21 cellular contexts compared by ENCODE assay signal in the genomic region with DNA sequence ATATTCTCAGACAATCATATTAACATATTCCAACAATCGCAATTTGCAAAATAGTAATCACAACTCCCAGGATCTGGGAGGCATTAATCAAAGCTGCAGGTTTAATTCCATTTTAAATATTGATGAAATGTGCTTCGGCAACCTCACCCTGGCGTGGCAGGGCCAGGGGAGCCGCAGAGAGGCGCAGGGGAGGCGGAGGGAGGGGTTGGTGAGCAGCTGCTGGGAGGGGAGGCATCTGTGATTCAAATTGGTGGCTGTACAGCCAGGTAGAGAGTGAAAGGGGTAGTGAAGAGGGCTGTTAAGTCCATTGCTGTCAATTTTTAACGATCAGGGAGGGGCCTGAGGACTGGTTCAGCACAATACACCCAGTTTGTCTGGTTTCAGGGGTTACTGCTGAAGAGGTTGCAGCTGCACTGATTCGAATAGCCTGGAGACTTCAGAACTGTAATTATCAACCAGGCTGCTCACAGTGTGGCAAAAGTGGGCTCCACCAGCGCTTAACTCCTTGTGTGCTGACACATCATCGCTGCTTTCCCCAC. TPM values are rescaled to one million over a fixed set of nuclear protein-coding genes. Genes with fewer than 3 reads are reported as not detected.
DNase-seq lines count a peak whose midpoint lies in the region; ATAC-seq and TF ChIP-seq lines count a peak whose summit lies in the region.
"Had no signal": no experiment of that assay in that cellular context is flagged by ENCODE, and none has a peak within 500 bp of the region (broad histone marks: within the 10 kb centered on the region; RNA-seq: fewer than 3 reads in every experiment).

No MANE protein-coding gene starts in this region.

- no peaks in the 10 kb centered on the region for H3K36me3 ChIP-seq in mucosa of descending colon (ENCODE audit: low read depth)
- H3K36me3 ChIP-seq: BE2C, left ventricle myocardium inferior, ovary, SJSA1 had no signal

- intact Hi-C loops in mucosa of descending colon (cut with DNase I, micrococcal nuclease), result no loop called here

- no peak for TF ChIP-seq CTCF in mucosa of descending colon (IDR thresholded peaks at IDR 0.05)

- H3K9me3 ChIP-seq in mucosa of descending colon, result no peaks in the 10 kb centered on the region
- H3K9me3 ChIP-seq: BE2C, left ventricle myocardium inferior, ovary, SJSA1, testis had no signal

- no peak overlapping the region for H3K4me3 ChIP-seq in mucosa of descending colon
- H3K4me3 ChIP-seq: left ventricle myocardium inferior, ovary, SJSA1, testis had no signal

- ATAC-seq in GM19463 (IDR thresholded peaks at IDR 0.05; ENCODE audit: unreplicated experiment), result peak; percentile 79
- ATAC-seq in mucosa of descending colon, result peak; percentile 75
- ATAC-seq in GM21619 (IDR thresholded peaks at IDR 0.05; ENCODE audit: unreplicated experiment), result no peak
- ATAC-seq in activated CD4-positive, CD25-positive, alpha-beta regulatory T cell treated with anti-CD3 and anti-CD28 coated beads, Interleukin-2, amount 50 U/mL, for 24 hours, result no peak
- ATAC-seq in GM18861 (IDR thresholded peaks at IDR 0.05; ENCODE audit: unreplicated experiment), result no peak
- no peak for ATAC-seq in HG03039 (IDR thresholded peaks at IDR 0.05; ENCODE audit: unreplicated experiment)

- peak; percentile 85 for DNase-seq in NCI-H1436 (lab: John Stamatoyannopoulos, UW)
- DNase-seq in NCI-H526 (lab: John Stamatoyannopoulos, UW), result peak; percentile 45 to 71
- peak in 1 of 3 donors; percentile 29 for DNase-seq in mucosa of descending colon
- DNase-seq: activated CD4-positive, alpha-beta T cell treated with anti-CD3 and anti-CD28 coated beads for 1 hour; activated CD8-positive, alpha-beta memory T cell treated with anti-CD3 and anti-CD28 coated beads, Interleukin-2, amount 50 U/mL, for 48 hours; activated naive CD4-positive, alpha-beta T cell; BE2C; DMS 273 treated with DMSO at 0.1 percent for 48 hours; foreskin fibroblast; left ventricle myocardium inferior; NCI-H1694 treated with DMSO at 0.1 percent for 48 hours; ovary; stimulated activated CD4-positive, alpha-beta T cell treated with anti-CD3 and anti-CD28 coated beads, Interleukin-4, amount 100 ng/mL, for 24 hours; testis had no signal

- H3K4me1 ChIP-seq in mucosa of descending colon (ENCODE audit: low read depth), result no peaks in the 10 kb centered on the region
- H3K4me1 ChIP-seq: BE2C, SJSA1, testis had no signal

RNA-seq across cellular contexts. Expression of gene LHX6, which starts 31.4 kb away (rescaled TPM):
- 1 to 10 TPM; 2.0 to 5.1 (median 2.3) TPM for total RNA-seq in mucosa of descending colon

RNA-seq across cellular contexts. Expression of gene MORN5, which starts 37.7 kb away (rescaled TPM):
- 10 to 100 TPM in 1 of 3 donors, 1 to 10 TPM in 1, not detected in 1; 1.6 to 21.2 TPM for total RNA-seq in mucosa of descending colon
- total RNA-seq: H4, left ventricle myocardium inferior, SJSA1 had no signal

RNA-seq across cellular contexts. Expression of gene NDUFA8, which starts 37.8 kb away (rescaled TPM):
- 10 to 100 TPM; 66.9 to 85.0 (median 69.1) TPM for total RNA-seq in mucosa of descending colon

Comparison
In these comparisons a context has a peak if more than half of its experiments do, and no peak if none do; other contexts are left out.
1. ATAC-seq: peak in GM19463 (single experiment) and mucosa of descending colon (single experiment); none in GM21619 (single experiment), activated CD4-positive, CD25-positive, alpha-beta regulatory T cell treated with anti-CD3 and anti-CD28 coated beads, Interleukin-2, amount 50 U/mL, for 24 hours (0 of 2), GM18861 (single experiment) and HG03039 (single experiment).